In genomic region chr10:96077181-96077580, GRCh38 we compare ENCODE assay signal across 34 cellular contexts.
"Had no signal": no experiment of that assay in that cellular context is flagged by ENCODE, and none has a peak within 500 bp of the region (broad histone marks: within the 10 kb centered on the region; RNA-seq: fewer than 3 reads in every experiment).

No MANE protein-coding gene starts in this region.

- H3K36me3 ChIP-seq: MG63 had no signal

- H3K27me3 ChIP-seq: MG63 had no signal

- H3K4me3 ChIP-seq: MG63 had no signal

- H3K9me3 ChIP-seq: MG63 had no signal

- DNase-seq: Karpas-422, Kasumi-1, MG63, MM.1S, MV-4-11, NCI-H1048, NCI-H1092, NCI-H1092 treated with DMSO at 0.1 percent for 48 hours, NCI-H1105, NCI-H1105 treated with DMSO at 0.1 percent for 48 hours, NCI-H1417, NCI-H1417 treated with DMSO at 0.1 percent for 48 hours, NCI-H1436, NCI-H1436 treated with DMSO at 0.1 percent for 48 hours, NCI-H146, NCI-H1694, NCI-H1694 treated with DMSO at 0.1 percent for 48 hours, NCI-H187, NCI-H187 treated with DMSO at 0.1 percent for 48 hours, NCI-H1930, NCI-H2029, NCI-H2029 treated with DMSO at 0.1 percent for 48 hours, NCI-H2081, NCI-H2081 treated with DMSO at 0.1 percent for 48 hours, NCI-H2107, NCI-H2171 treated with DMSO at 0.1 percent for 48 hours, NCI-H2227 treated with DMSO at 0.1 percent for 48 hours, NCI-H226, NCI-H345, NCI-H446, NCI-H446 treated with DMSO at 0.1 percent for 48 hours, NCI-H510A, NCI-H510A treated with DMSO at 0.1 percent for 48 hours, NCI-H524 had no signal
